8 cellular contexts compared by ENCODE assay signal in the genomic region with DNA sequence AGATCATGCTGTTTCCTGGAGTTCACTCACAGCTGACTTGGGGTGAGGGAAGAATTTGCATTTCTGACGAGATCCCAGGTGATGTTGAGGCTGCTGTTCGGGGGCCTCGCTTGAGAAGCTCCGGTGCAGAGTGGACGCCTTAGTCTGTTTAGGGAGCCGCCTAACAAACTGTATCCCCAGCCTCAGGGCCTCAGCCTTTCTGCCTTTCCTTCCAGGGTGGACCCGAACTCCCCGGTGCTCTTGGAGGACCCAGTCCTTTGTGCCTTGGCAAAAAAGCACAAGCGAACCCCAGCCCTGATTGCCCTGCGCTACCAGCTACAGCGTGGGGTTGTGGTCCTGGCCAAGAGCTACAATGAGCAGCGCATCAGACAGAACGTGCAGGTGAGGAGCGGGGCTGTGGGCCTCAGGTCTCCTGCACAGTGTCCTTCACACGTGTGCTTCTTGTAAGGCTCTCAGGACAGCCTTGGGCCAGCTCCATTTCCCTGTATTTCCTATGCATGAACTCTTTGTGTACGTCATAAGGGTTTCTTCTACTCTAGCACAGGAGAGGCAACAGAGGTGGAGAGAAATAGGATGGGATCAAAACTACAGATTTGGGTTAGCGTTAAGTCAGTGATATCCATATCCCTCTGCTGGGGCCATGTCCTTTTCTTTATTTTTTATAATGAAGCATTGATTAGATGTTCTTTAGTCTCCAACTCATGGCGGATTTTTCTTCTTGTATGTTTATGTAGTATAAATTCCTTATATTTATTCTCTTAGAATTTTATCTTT. TPM values are rescaled to one million over a fixed set of nuclear protein-coding genes. Genes with fewer than 3 reads are reported as not detected.
"Had no signal": no experiment of that assay in that cellular context is flagged by ENCODE, and none has a peak within 500 bp of the region (broad histone marks: within the 10 kb centered on the region; RNA-seq: fewer than 3 reads in every experiment).

No MANE protein-coding gene starts in this region.

RNA-seq across cellular contexts. Expression of gene AKR1C1, which starts 9.3 kb away (rescaled TPM):
- total RNA-seq: activated B cell treated with CpG ODN at 0.5 μM for 24 hours had no signal

RNA-seq across cellular contexts. Expression of gene AKR1C2, which starts 31.1 kb away (rescaled TPM):
- total RNA-seq: activated B cell treated with CpG ODN at 0.5 μM for 24 hours; activated CD4-positive, alpha-beta T cell treated with anti-CD3 and anti-CD28 coated beads, Interleukin-2, amount 10 ng/mL, durations not matched to agents 24 days and 14 days; activated CD8-positive, alpha-beta memory T cell treated with anti-CD3 and anti-CD28 coated beads for 36 hours; activated CD8-positive, alpha-beta T cell treated with anti-CD3 and anti-CD28 coated beads for 36 hours; activated naive CD4-positive, alpha-beta T cell treated with anti-CD3 and anti-CD28 coated beads, Interleukin-2, amount 50 U/mL, for 72 hours; activated naive CD8-positive, alpha-beta T cell treated with anti-CD3 and anti-CD28 coated beads for 36 hours; activated T-helper 1 cell treated with anti-CD3 and anti-CD28 coated beads, Interleukin-12 subunit alpha, Interleukin-12 subunit beta, Interleukin-2, Interleukin-4 antibody, amounts not matched to agents 30 ng/mL and 10 ng/mL and 1 ng/mL, durations not matched to agents 14 hours and 24 hours and 36 hours; activated T-helper 17 cell treated with anti-CD3 and anti-CD28 coated beads, Interleukin-2, amount 50 U/mL, for 72 hours had no signal
